In the genomic region with DNA sequence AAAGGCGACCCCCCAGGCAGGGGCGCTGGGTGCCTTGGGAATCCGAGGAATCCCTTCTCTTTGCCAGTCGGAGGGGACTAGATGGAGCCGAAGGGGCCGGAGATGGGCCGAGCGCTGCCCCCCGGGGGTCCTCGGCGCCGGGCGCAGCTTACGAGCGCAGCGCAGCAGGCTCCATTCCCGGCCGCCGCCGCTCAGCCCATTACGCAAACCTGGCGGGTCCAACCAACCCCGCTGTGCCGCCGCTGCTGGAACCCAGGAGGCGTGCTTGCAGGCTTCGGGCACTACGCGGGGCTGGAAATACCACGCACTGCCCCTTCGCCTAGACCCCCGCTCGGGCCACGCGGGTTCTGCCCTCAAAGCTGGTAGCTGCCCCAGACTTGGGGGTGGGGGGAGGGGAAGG, we compare ENCODE assay signal across 8 cellular contexts. TPM values are rescaled to one million over a fixed set of nuclear protein-coding genes. Genes with fewer than 3 reads are reported as not detected.
A peak's percentile ranks its signal among the peaks of the same experiment; 100 is the strongest.
DNase-seq lines count a peak whose midpoint lies in the region; ATAC-seq, FAIRE-seq and TF ChIP-seq lines count a peak whose summit lies in the region.
"Not testable (repeated sequence)": the region's sequence is repeated elsewhere in the genome, so short reads cannot be mapped to it uniquely, and the experiment has no call there.

No MANE protein-coding gene starts in this region.

- POLR2A ChIA-PET in AG04449 (lab: Yijun Ruan, JAX); HepG2 (lab: Yijun Ruan, JAX): not testable (repeated sequence)

- H4K20me1 ChIP-seq in HepG2 (ENCODE audit: insufficient read depth, low read length), result not testable (repeated sequence)

- BruUV-seq in HepG2 (replicated peaks; lab: Mats Ljungman, UMichigan), result not testable (repeated sequence)

- intact Hi-C loops in HepG2 (cut with micrococcal nuclease; ENCODE audit: unreplicated experiment); sciatic nerve (cut with DNase I): not testable (repeated sequence)

- not testable (repeated sequence) for H3K79me2 ChIP-seq in HepG2 (ENCODE audit: insufficient read depth, low read length)

- H3K4me2 ChIP-seq in HepG2 (ENCODE audit: low read depth, low read length), result not testable (repeated sequence)

- FAIRE-seq in HepG2 (lab: Jason Lieb, UNC), result not testable (repeated sequence)

- TF ChIP-seq RAD21 in HepG2 (CRISPR knock-in tag; IDR thresholded peaks at IDR 0.05), result not testable (repeated sequence)

- DNase-seq in AG04449 (ENCODE audit: low read depth, low spot score); epithelial cell of prostate (ENCODE audit: low read depth, low spot score); HepG2 (ENCODE audit: low spot score): not testable (repeated sequence)
- peak; percentile 46 to 52 for DNase-seq in activated CD4-positive, alpha-beta T cell treated with anti-CD3 and anti-CD28 coated beads for 4 hours
- peak; percentile 30 for DNase-seq in activated gamma-delta T cell treated with anti-CD3 and anti-CD28 coated beads, Interleukin-2, amount 50 U/mL, for 16 hours (ENCODE audit: low read depth)
- peak; percentile 68 for DNase-seq in sciatic nerve (ENCODE audit: low spot score)
- DNase-seq in stimulated activated CD8-positive, alpha-beta memory T cell treated with anti-CD3 and anti-CD28 coated beads, Interleukin-4, amount 100 ng/mL, for 48 hours, result peak; percentile 74

- H3K4me3 ChIP-seq in AG04449 (ENCODE audit: low read depth, low read length) (peak overlapping the region; percentile 36), HUES64 (ENCODE audit: low read length) (peak overlapping the region; percentile 44; the same call in 1 of the 2 replicates), HepG2 (replicated peaks in 1 of 3; ENCODE audit: insufficient read depth in 1 of 3, low read depth in 2 of 3, low read length in 3 of 3) (peak overlapping the region in 1 of 3 experiments; percentile 46; a peak in 3 of 6 replicates)

- TF ChIP-seq CTCF in AG04449 (IDR thresholded peaks at IDR 0.05; ENCODE audit: insufficient read depth, low read length, missing control alignments); HepG2 (CRISPR knock-in tag; IDR thresholded peaks at IDR 0.05): not testable (repeated sequence)

- in situ Hi-C loops in HepG2 (cut with HindIII; ENCODE audit: extremely low pct_ligation_motif_present, low pct_unique_long_range_greater_than_20kb), result not testable (repeated sequence)

- ATAC-seq in HepG2, sciatic nerve: not testable (repeated sequence)

- not testable (repeated sequence) for H3K36me3 ChIP-seq in HUES64 (ENCODE audit: insufficient read depth, low read length); HepG2 (replicated peaks in 1 of 2; ENCODE audit: control insufficient read depth in 1 of 2, insufficient read depth in 2 of 2, low read length in 2 of 2)

- H3K27ac ChIP-seq in HUES64 (ENCODE audit: low read depth, low read length); HepG2 (ENCODE audit: extremely low read length, insufficient read depth, low read length): not testable (repeated sequence)
- H3K27ac ChIP-seq in epithelial cell of prostate, result peak overlapping the region; percentile 55

- CTCF ChIA-PET in AG04449 (lab: Yijun Ruan, JAX); HepG2 (lab: Yijun Ruan, JAX; ENCODE audit: low intra/inter-chr PET ratio, low total read pairs): not testable (repeated sequence)

- WGBS in HUES64, result 0% methylated on average over 20 of the region's 35 CpGs
- WGBS in HepG2 (ENCODE audit: low lambda C conversion rate), result 0% methylated on average over 1 of the region's 35 CpGs

- H3K9ac ChIP-seq in HUES64 (ENCODE audit: low read depth, low read length); HepG2 (ENCODE audit: insufficient read depth, low read depth, low read length): not testable (repeated sequence)

- not testable (repeated sequence) for TF ChIP-seq POLR2A in HepG2 (IDR thresholded peaks at IDR 0.05; ENCODE audit: insufficient read depth in 1 of 2, low read depth in 2 of 2, low read length in 2 of 2)

- not testable (repeated sequence) for H3K4me1 ChIP-seq in HUES64 (ENCODE audit: insufficient read depth, low read length); HepG2 (ENCODE audit: insufficient read depth, low read length)

- not testable (repeated sequence) for H3K9me3 ChIP-seq in HUES64 (ENCODE audit: insufficient read depth, low read depth, low read length); HepG2 (ENCODE audit: low read length)

- TF ChIP-seq EP300 in HepG2 (IDR thresholded peaks at IDR 0.05; ENCODE audit: low read depth in 2 of 2, low read length in 2 of 2); HepG2 (CRISPR knock-in tag; IDR thresholded peaks at IDR 0.05; ENCODE audit: borderline replicate concordance): not testable (repeated sequence)

- not testable (repeated sequence) for H2AFZ ChIP-seq in HepG2 (ENCODE audit: low read length)

- H3K27me3 ChIP-seq in HUES64 (ENCODE audit: insufficient read depth, low read length); HepG2 (ENCODE audit: control insufficient read depth in 1 of 2, insufficient read depth in 2 of 2, low read length in 2 of 2): not testable (repeated sequence)

TF ChIP-seq in HepG2, 621 proteins besides CTCF, POLR2A, EP300 and RAD21 (continues in another document):
- TF ChIP-seq NAIF1 (CRISPR knock-in tag; IDR thresholded peaks at IDR 0.05; ENCODE audit: borderline replicate concordance) (peak; percentile 39; the same call in 1 of the 2 replicates), BCL6 (CRISPR knock-in tag; IDR thresholded peaks at IDR 0.05) (0 out of 2 replicates have a peak, but pooled peaks have one; percentile 18), ZNF768 (CRISPR knock-in tag; IDR thresholded peaks at IDR 0.05) (0 out of 2 replicates have a peak, but pooled peaks have one; percentile 32), CEBPG (CRISPR knock-in tag; IDR thresholded peaks at IDR 0.05) (peak; percentile 72), HNRNPLL (IDR thresholded peaks at IDR 0.05; ENCODE audit: low read depth, low read length, poor library complexity, severe bottlenecking) (peak; percentile 79), SAP130 (CRISPR knock-in tag; IDR thresholded peaks at IDR 0.05; ENCODE audit: low read depth) (peak; percentile 32; the same call in 1 of the 2 replicates), KDM2A (CRISPR knock-in tag; IDR thresholded peaks at IDR 0.05; ENCODE audit: borderline replicate concordance, low read depth) (peak; percentile 24; the same call in 1 of the 2 replicates), ZNF777 (CRISPR knock-in tag; IDR thresholded peaks at IDR 0.05) (0 out of 2 replicates have a peak, but pooled peaks have one; percentile 24)

RNA-seq across cellular contexts. Expression of gene PPIAL4D, which starts 26.9 kb away (rescaled TPM):
- polyA plus RNA-seq in HUES64 (2013, experiment 1 of 2), result not detected
- polyA plus RNA-seq in HUES64 (2013, experiment 2 of 2), result not detected
- total RNA-seq in HepG2 (2016; rRNA removed; fragmentation: Illumina TruSeq; extraction: Trizol) (not detected in 2 replicates), sciatic nerve (not detected)
- total RNA-seq in HepG2 (2016; cell fraction: cytosol; rRNA removed; fragmentation: Illumina TruSeq; extraction: Trizol; ENCODE audit: low read depth), result not detected in 2 replicates
- not detected in 2 replicates for total RNA-seq in HepG2 (2016; cell fraction: insoluble cytoplasmic fraction; rRNA removed; fragmentation: Illumina TruSeq; extraction: Trizol)
- total RNA-seq in HepG2 (2016; cell fraction: membrane; rRNA removed; fragmentation: Illumina TruSeq; extraction: Trizol), result not detected in 2 replicates
- not detected in 2 replicates for total RNA-seq in HepG2 (2016; cell fraction: nucleus; rRNA removed; fragmentation: Illumina TruSeq; extraction: Trizol)
- not detected in 2 replicates for polyA plus RNA-seq in HepG2 (2011; rRNA removed)
- not detected in 2 replicates for polyA plus RNA-seq in HepG2 (2011; cell fraction: cytosol; rRNA removed)
- not detected in 2 replicates for polyA plus RNA-seq in HepG2 (2011; cell fraction: nucleus; rRNA removed)
- not detected in 2 replicates for polyA plus RNA-seq in HepG2 (2012)
- not detected in 2 replicates for polyA plus RNA-seq in HepG2 (2016; cell fraction: cytosol; fragmentation: Illumina TruSeq; extraction: Trizol; ENCODE audit: low read depth)
- not detected in 2 replicates for polyA plus RNA-seq in HepG2 (2016; cell fraction: insoluble cytoplasmic fraction; fragmentation: Illumina TruSeq; extraction: Trizol; ENCODE audit: low read depth)
- not detected in 2 replicates for polyA plus RNA-seq in HepG2 (2016; cell fraction: membrane; fragmentation: Illumina TruSeq; extraction: Trizol; ENCODE audit: low read depth)
- not detected in 2 replicates for polyA plus RNA-seq in HepG2 (2016; cell fraction: nucleus; fragmentation: Illumina TruSeq; extraction: Trizol; ENCODE audit: insufficient read depth, low read depth)
- not detected in 2 replicates for polyA minus RNA-seq in HepG2 (2011; rRNA and poly(A)+ RNA removed; ENCODE audit: low replicate concordance)
- not detected in 2 replicates for polyA minus RNA-seq in HepG2 (2011; cell fraction: cytosol; rRNA and poly(A)+ RNA removed)
- polyA minus RNA-seq in HepG2 (2011; cell fraction: nucleus; rRNA and poly(A)+ RNA removed), result not detected in 2 replicates
